15 cellular contexts compared by ENCODE assay signal in genomic region chr10:78194539-78195402, GRCh38.
A peak's percentile ranks its signal among the peaks of the same experiment; 100 is the strongest.
DNase-seq lines count a peak whose midpoint lies in the region; ATAC-seq lines count a peak whose summit lies in the region.
"Had no signal": no experiment of that assay in that cellular context is flagged by ENCODE, and none has a peak within 500 bp of the region (broad histone marks: within the 10 kb centered on the region; RNA-seq: fewer than 3 reads in every experiment).

No MANE protein-coding gene starts in this region.

- ATAC-seq in HG03439 (IDR thresholded peaks at IDR 0.05; ENCODE audit: unreplicated experiment) = no peak
- no peak for ATAC-seq in HG02759 (IDR thresholded peaks at IDR 0.05; ENCODE audit: unreplicated experiment)
- ATAC-seq: activated CD4-positive, CD25-positive, alpha-beta regulatory T cell treated with anti-CD3 and anti-CD28 coated beads, Interleukin-2, amount 50 U/mL, for 24 hours had no signal

- H3K4me1 ChIP-seq in mesodermal cell (ENCODE audit: control insufficient read depth, insufficient read depth, low read length, poor library complexity, severe bottlenecking) = peaks cover 21% of the 10 kb centered on the region
- H3K4me1 ChIP-seq: esophagus squamous epithelium, vagina had no signal

- no peaks in the 10 kb centered on the region for H3K27me3 ChIP-seq in MG63
- H3K27me3 ChIP-seq: esophagus squamous epithelium, neutrophil, vagina had no signal

- H3K36me3 ChIP-seq in MG63 (no peaks in the 10 kb centered on the region), mesodermal cell (ENCODE audit: control insufficient read depth, insufficient read depth, low read length) (no peaks in the 10 kb centered on the region)
- H3K36me3 ChIP-seq: esophagus squamous epithelium, neutrophil, vagina had no signal

- 64 to 67% methylated on average over 6 to 7 of the region's 10 CpGs for WGBS in mesodermal cell (ENCODE audit: insufficient coverage in 2 of 2), 2 experiments

- H3K9me3 ChIP-seq in MG63 = peaks cover 5% of the 10 kb centered on the region
- no peaks in the 10 kb centered on the region for H3K9me3 ChIP-seq in mesodermal cell (ENCODE audit: control insufficient read depth, low read length)
- H3K9me3 ChIP-seq: neutrophil, vagina had no signal

- H3K27ac ChIP-seq in mesodermal cell (ENCODE audit: low read depth, low read length, severe bottlenecking) = peak overlapping the region; percentile 82
- H3K27ac ChIP-seq: esophagus squamous epithelium, neutrophil, vagina had no signal

- peak; percentile 40 for DNase-seq in ELF-1 (ENCODE audit: low read depth, low spot score)
- peak; percentile 76 for DNase-seq in MG63
- peak; percentile 28 for DNase-seq in astrocyte of the hippocampus (ENCODE audit: low read depth, low spot score)
- DNase-seq in stimulated activated naive CD4-positive, alpha-beta T cell treated with Interleukin-2 at 50 U/mL for 16 hours (lab: John Stamatoyannopoulos, UW) = no peak
- no peak for DNase-seq in activated CD4-positive, alpha-beta T cell treated with anti-CD3 and anti-CD28 coated beads for 1 hour
- DNase-seq: activated naive CD8-positive, alpha-beta T cell treated with anti-CD3 and anti-CD28 coated beads for 36 hours; CD4-positive, alpha-beta T cell; esophagus squamous epithelium; GDM1 had no signal

- no peak overlapping the region for H3K4me3 ChIP-seq in MG63
- H3K4me3 ChIP-seq in mesodermal cell (ENCODE audit: extremely low read depth, insufficient read depth, low read length, poor library complexity, severe bottlenecking) = no peak overlapping the region
- H3K4me3 ChIP-seq: esophagus squamous epithelium, vagina had no signal

Comparison
In these comparisons a context has a peak if more than half of its experiments do, and no peak if none do; other contexts are left out.
1. DNase-seq: peak in ELF-1 (single experiment), MG63 (single experiment) and astrocyte of the hippocampus (single experiment); none in stimulated activated naive CD4-positive, alpha-beta T cell treated with Interleukin-2 at 50 U/mL for 16 hours (single experiment) and activated CD4-positive, alpha-beta T cell treated with anti-CD3 and anti-CD28 coated beads for 1 hour (single experiment).